26 cellular contexts compared by ENCODE assay signal in genomic region chr13:35920816-35921215, GRCh38.
"Had no signal": no experiment of that assay in that cellular context is flagged by ENCODE, and none has a peak within 500 bp of the region (broad histone marks: within the 10 kb centered on the region; RNA-seq: fewer than 3 reads in every experiment).

No MANE protein-coding gene starts in this region.

- H3K36me3 ChIP-seq: gastroesophageal sphincter, heart left ventricle, left lung, pancreas, right lobe of liver, thoracic aorta, tibial nerve, upper lobe of right lung, uterus had no signal

- H3K36me3 Mint-ChIP-seq: naive thymus-derived CD4-positive, alpha-beta T cell; stimulated activated naive B cell treated with anti-CD40 and anti-IgM and Interleukin-4, amounts not matched to agents 10 μg/mL and 1 μg/mL and 100 μg/mL, for 72 hours had no signal

- H3K27ac Mint-ChIP-seq: naive thymus-derived CD4-positive, alpha-beta T cell; progenitor cell of endocrine pancreas; stimulated activated naive B cell treated with anti-CD40 and anti-IgM and Interleukin-4, amounts not matched to agents 10 μg/mL and 1 μg/mL and 100 μg/mL, for 72 hours; stimulated activated naive CD8-positive, alpha-beta T cell treated with anti-CD3 and anti-CD28 coated beads, Interleukin-15, Interleukin-2, amounts not matched to agents 100 ng/mL and 50 ng/mL, for 24 hours had no signal

- H3K27ac ChIP-seq: epithelial cell of prostate, foreskin keratinocyte, gastroesophageal sphincter, heart left ventricle, left lung, pancreas, right lobe of liver, thoracic aorta, tibial nerve, upper lobe of right lung, uterus had no signal

- FAIRE-seq: islet of Langerhans, pancreas, small intestine had no signal

- H3K9me3 Mint-ChIP-seq: nephron; stimulated activated naive CD8-positive, alpha-beta T cell treated with anti-CD3 and anti-CD28 coated beads, Interleukin-15, Interleukin-2, amounts not matched to agents 100 ng/mL and 50 ng/mL, for 24 hours had no signal

- H3K27me3 ChIP-seq: foreskin keratinocyte, gastroesophageal sphincter, heart left ventricle, left lung, pancreas, right lobe of liver, tibial nerve, upper lobe of right lung, uterus had no signal

- H3K4me3 Mint-ChIP-seq: naive thymus-derived CD4-positive, alpha-beta T cell; nephron; stimulated activated naive B cell treated with anti-CD40 and anti-IgM and Interleukin-4, amounts not matched to agents 10 μg/mL and 1 μg/mL and 100 μg/mL, for 72 hours; stimulated activated naive CD8-positive, alpha-beta T cell treated with anti-CD3 and anti-CD28 coated beads, Interleukin-15, Interleukin-2, amounts not matched to agents 100 ng/mL and 50 ng/mL, for 24 hours had no signal

- H3K4me3 ChIP-seq: gastroesophageal sphincter, heart left ventricle, left lung, pancreas, right lobe of liver, thoracic aorta, tibial nerve, upper lobe of right lung, uterus had no signal

- H3K4me1 Mint-ChIP-seq: naive thymus-derived CD4-positive, alpha-beta T cell; stimulated activated naive B cell treated with anti-CD40 and anti-IgM and Interleukin-4, amounts not matched to agents 10 μg/mL and 1 μg/mL and 100 μg/mL, for 72 hours had no signal

- H3K27me3 Mint-ChIP-seq: stimulated activated naive CD8-positive, alpha-beta T cell treated with anti-CD3 and anti-CD28 coated beads, Interleukin-15, Interleukin-2, amounts not matched to agents 100 ng/mL and 50 ng/mL, for 24 hours had no signal

- H3K9me3 ChIP-seq: gastroesophageal sphincter, heart left ventricle, left lung, pancreas, right lobe of liver, thoracic aorta, tibial nerve, upper lobe of right lung, uterus had no signal

- DNase-seq: cortex of kidney; foreskin keratinocyte; heart left ventricle; hypothalamus; left cardiac atrium; left lung; mesenchymal stem cell; midbrain; naive thymus-derived CD4-positive, alpha-beta T cell; occipital lobe; pancreas; right lobe of liver; small intestine; stimulated activated CD4-positive, alpha-beta T cell treated with anti-CD3 and anti-CD28 coated beads, Interleukin-15, amount 100 ng/mL, for 24 hours; stimulated activated CD4-positive, alpha-beta T cell treated with anti-CD3 and anti-CD28 coated beads, Interleukin-2, amount 100 ng/mL, for 48 hours; stimulated activated naive B cell treated with anti-CD40 and anti-IgM and Interleukin-4, amounts not matched to agents 10 μg/mL and 1 μg/mL and 100 μg/mL, for 72 hours; upper lobe of right lung; uterus had no signal

- H3K4me1 ChIP-seq: foreskin keratinocyte, left lung, pancreas, right lobe of liver, tibial nerve, upper lobe of right lung, uterus had no signal
